Comparison of ENCODE assay signal across 20 cellular contexts in the genomic region with DNA sequence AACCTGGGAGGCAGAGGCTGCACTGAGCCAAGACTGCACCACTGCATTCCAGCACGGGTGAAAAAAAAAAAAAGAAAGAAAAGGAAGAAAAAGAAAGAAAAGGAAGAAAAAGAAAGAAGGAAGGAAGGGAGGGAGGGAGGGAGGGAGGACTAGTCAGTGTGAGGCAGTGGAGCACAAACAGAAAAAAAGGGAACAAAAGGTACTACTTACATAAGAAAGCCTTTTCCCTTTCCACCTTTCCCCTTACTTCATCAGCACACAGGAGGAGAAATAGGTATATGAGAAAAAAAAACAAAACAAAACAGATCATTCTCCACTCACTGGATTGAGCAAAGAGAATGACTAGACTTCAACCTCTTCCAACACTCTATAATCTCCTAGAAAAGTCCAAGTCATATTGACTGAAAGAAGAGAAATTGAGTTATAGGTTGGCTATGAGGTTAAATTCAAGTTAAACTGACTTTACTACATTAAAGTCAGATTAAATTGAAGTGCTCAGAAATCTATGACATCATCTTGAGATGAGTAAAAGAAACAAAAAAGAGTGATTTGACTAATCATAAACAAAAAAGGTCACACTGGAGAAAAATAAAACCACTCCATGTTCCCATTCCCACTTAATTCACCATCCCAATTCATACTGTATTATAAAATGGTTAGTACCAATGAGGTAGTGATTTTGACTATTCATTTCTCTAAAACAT. TPM values are rescaled to one million over a fixed set of nuclear protein-coding genes. Genes with fewer than 3 reads are reported as not detected.
DNase-seq lines count a peak whose midpoint lies in the region; ATAC-seq and TF ChIP-seq lines count a peak whose summit lies in the region.
"Had no signal": no experiment of that assay in that cellular context is flagged by ENCODE, and none has a peak within 500 bp of the region (broad histone marks: within the 10 kb centered on the region; RNA-seq: fewer than 3 reads in every experiment).

No MANE protein-coding gene starts in this region.

- H3K9ac ChIP-seq in HUES48 (ENCODE audit: low read depth, low read length) = no peak overlapping the region
- H3K9ac ChIP-seq: BLaER1 treated with 17β-estradiol and CSF1 and Interleukin-3, amounts not matched to agents 10 nM and 100 nM had no signal

- H3K79me2 ChIP-seq in GM23338 (replicated peaks; ENCODE audit: insufficient read depth) = no peaks in the 10 kb centered on the region

- intact Hi-C loops in Right ventricle myocardium inferior (cut with DNase I) = no loop called here

- no peaks in the 10 kb centered on the region for H4K20me1 ChIP-seq in GM23338 (replicated peaks; ENCODE audit: insufficient read depth)
- H4K20me1 ChIP-seq: BLaER1 treated with 17β-estradiol and CSF1 and Interleukin-3, amounts not matched to agents 10 nM and 100 nM had no signal

- no peaks in the 10 kb centered on the region for H3K9me3 Mint-ChIP-seq in GM23338
- H3K9me3 Mint-ChIP-seq: CD14-positive monocyte had no signal

- H3K9me2 ChIP-seq in GM23338 (ENCODE audit: insufficient read depth) = no peaks in the 10 kb centered on the region

- no peak overlapping the region for H3K4me3 ChIP-seq in GM23338
- H3K4me3 ChIP-seq in HUES48 (ENCODE audit: low read depth, low read length) = no peak overlapping the region
- no peak overlapping the region for H3K4me3 ChIP-seq in fibroblast of mammary gland (ENCODE audit: control insufficient read depth, low read depth, low read length)
- H3K4me3 ChIP-seq: BLaER1 treated with 17β-estradiol and CSF1 and Interleukin-3, amounts not matched to agents 10 nM and 100 nM; GM12878 had no signal

- H3K9me3 ChIP-seq in HUES48 (ENCODE audit: control insufficient read depth, insufficient read depth, low read length) = no peaks in the 10 kb centered on the region
- H3K9me3 ChIP-seq: BE2C; BLaER1 treated with 17β-estradiol and CSF1 and Interleukin-3, amounts not matched to agents 10 nM and 100 nM had no signal

- peak; percentile 56 for DNase-seq in GM23338 (ENCODE audit: low spot score)
- peak; percentile 18 for DNase-seq in fibroblast of mammary gland (ENCODE audit: low read depth)
- no peak for DNase-seq in NCI-H1417 treated with DMSO at 0.1 percent for 48 hours (lab: John Stamatoyannopoulos, UW)
- DNase-seq in Right ventricle myocardium inferior (ENCODE audit: missing footprints) = no peak
- DNase-seq: AML-193; BE2C; CD4-positive, alpha-beta T cell; CD8-positive, alpha-beta memory T cell; DMS 273 treated with DMSO at 0.1 percent for 48 hours; DMS79; EL; GDM1; H7; HCEC 1CT had no signal

- H3F3A ChIP-seq in GM23338 (replicated peaks; ENCODE audit: low read depth) = no peaks in the 10 kb centered on the region

- H3K36me3 ChIP-seq in GM23338 (ENCODE audit: insufficient read depth) (no peaks in the 10 kb centered on the region), HUES48 (ENCODE audit: control insufficient read depth, insufficient read depth, low read length) (no peaks in the 10 kb centered on the region)
- H3K36me3 ChIP-seq: BE2C; BLaER1 treated with 17β-estradiol and CSF1 and Interleukin-3, amounts not matched to agents 10 nM and 100 nM had no signal

- H3K27ac Mint-ChIP-seq in GM23338 = peak overlapping the region; percentile 86
- H3K27ac Mint-ChIP-seq: CD14-positive monocyte; CD4-positive, alpha-beta T cell; CD8-positive, alpha-beta memory T cell had no signal

- H2AFZ ChIP-seq in GM23338 = no peak overlapping the region

- H3K4me1 ChIP-seq in GM23338 (ENCODE audit: insufficient read depth) (peaks cover 17% of the 10 kb centered on the region), HUES48 (ENCODE audit: control insufficient read depth, insufficient read depth, low read length) (peaks cover 21% of the 10 kb centered on the region)
- H3K4me1 ChIP-seq: BE2C; BLaER1 treated with 17β-estradiol and CSF1 and Interleukin-3, amounts not matched to agents 10 nM and 100 nM had no signal

- no peak overlapping the region for H3K4me3 Mint-ChIP-seq in GM23338
- H3K4me3 Mint-ChIP-seq: CD14-positive monocyte; CD4-positive, alpha-beta T cell; CD8-positive, alpha-beta memory T cell had no signal

- TF ChIP-seq CTCF in GM23338 (conservative IDR thresholded peaks at IDR 0.05; ENCODE audit: low read depth in 2 of 2) = no peak
- no peak for TF ChIP-seq CTCF in fibroblast of mammary gland (conservative IDR thresholded peaks at IDR 0.05; ENCODE audit: control insufficient read depth, insufficient read depth, low read depth, low read length)

- no peaks in the 10 kb centered on the region for H3K36me3 Mint-ChIP-seq in GM23338 (ENCODE audit: low read depth)
- H3K36me3 Mint-ChIP-seq: CD14-positive monocyte; CD8-positive, alpha-beta memory T cell had no signal

- H3K27ac ChIP-seq in GM23338 (ENCODE audit: low read depth) (peak overlapping the region; percentile 56; the same call in 1 of the 2 replicates), HUES48 (ENCODE audit: low read depth, low read length) (peak overlapping the region; percentile 12)
- H3K27ac ChIP-seq: BLaER1 treated with 17β-estradiol and CSF1 and Interleukin-3, amounts not matched to agents 10 nM and 100 nM had no signal

- no peaks in the 10 kb centered on the region for H3K27me3 ChIP-seq in GM23338 (ENCODE audit: insufficient read depth)
- H3K27me3 ChIP-seq in HUES48 (ENCODE audit: control insufficient read depth, insufficient read depth, low read length) = no peaks in the 10 kb centered on the region
- H3K27me3 ChIP-seq: BE2C; BLaER1 treated with 17β-estradiol and CSF1 and Interleukin-3, amounts not matched to agents 10 nM and 100 nM had no signal

- H3K27me3 Mint-ChIP-seq in GM23338 (ENCODE audit: insufficient read depth, low read depth, poor library complexity) = no peaks in the 10 kb centered on the region
- H3K27me3 Mint-ChIP-seq: CD4-positive, alpha-beta T cell; CD8-positive, alpha-beta memory T cell had no signal

- H3K4me2 ChIP-seq in GM23338 = peak overlapping the region; percentile 42; the same call in 1 of the 2 replicates
- H3K4me2 ChIP-seq: BLaER1 treated with 17β-estradiol and CSF1 and Interleukin-3, amounts not matched to agents 10 nM and 100 nM had no signal

- peak; percentile 82 for ATAC-seq in GM23338
- no peak for ATAC-seq in GM21576 (IDR thresholded peaks at IDR 0.05; ENCODE audit: unreplicated experiment)
- ATAC-seq in Right ventricle myocardium inferior = no peak
- ATAC-seq: GM12878 had no signal

- H3K4me1 Mint-ChIP-seq in GM23338 = peaks cover 15% of the 10 kb centered on the region
- H3K4me1 Mint-ChIP-seq: CD14-positive monocyte; CD8-positive, alpha-beta memory T cell had no signal

TF ChIP-seq in GM23338, 12 proteins besides CTCF, POLR2A, EP300 and RAD21 (continues in another document):
- TF ChIP-seq NANOG (IDR thresholded peaks at IDR 0.05; ENCODE audit: borderline replicate concordance) (no peak), EZH2 (IDR thresholded peaks at IDR 0.05; ENCODE audit: low read depth, unreplicated experiment) (no peak)

RNA-seq across cellular contexts. Expression of gene NOVA1, which starts 43.6 kb away (rescaled TPM):
- total RNA-seq in GM23338 (2014; rRNA removed; shearing (Covaris generic)) = 8.1 and 10.9 TPM in 2 replicates
- 11.0 and 11.6 TPM in 2 replicates for polyA plus RNA-seq in GM23338 (2016; fragmentation: Nextera tagmentation; extraction: Ambion mirVana)
- total RNA-seq in Right ventricle myocardium inferior = 3.8 TPM
- total RNA-seq: A172, GM12878 had no signal
- polyA plus RNA-seq: CD14-positive monocyte; CD8-positive, alpha-beta memory T cell had no signal

Comparison
In these comparisons a context has a peak if more than half of its experiments do, and no peak if none do; other contexts are left out.
1. DNase-seq: peak in GM23338 (single experiment) and fibroblast of mammary gland (single experiment); none in NCI-H1417 treated with DMSO at 0.1 percent for 48 hours (single experiment) and Right ventricle myocardium inferior (single experiment).